Comparison of ENCODE assay signal across 9 cellular contexts in the genomic region with DNA sequence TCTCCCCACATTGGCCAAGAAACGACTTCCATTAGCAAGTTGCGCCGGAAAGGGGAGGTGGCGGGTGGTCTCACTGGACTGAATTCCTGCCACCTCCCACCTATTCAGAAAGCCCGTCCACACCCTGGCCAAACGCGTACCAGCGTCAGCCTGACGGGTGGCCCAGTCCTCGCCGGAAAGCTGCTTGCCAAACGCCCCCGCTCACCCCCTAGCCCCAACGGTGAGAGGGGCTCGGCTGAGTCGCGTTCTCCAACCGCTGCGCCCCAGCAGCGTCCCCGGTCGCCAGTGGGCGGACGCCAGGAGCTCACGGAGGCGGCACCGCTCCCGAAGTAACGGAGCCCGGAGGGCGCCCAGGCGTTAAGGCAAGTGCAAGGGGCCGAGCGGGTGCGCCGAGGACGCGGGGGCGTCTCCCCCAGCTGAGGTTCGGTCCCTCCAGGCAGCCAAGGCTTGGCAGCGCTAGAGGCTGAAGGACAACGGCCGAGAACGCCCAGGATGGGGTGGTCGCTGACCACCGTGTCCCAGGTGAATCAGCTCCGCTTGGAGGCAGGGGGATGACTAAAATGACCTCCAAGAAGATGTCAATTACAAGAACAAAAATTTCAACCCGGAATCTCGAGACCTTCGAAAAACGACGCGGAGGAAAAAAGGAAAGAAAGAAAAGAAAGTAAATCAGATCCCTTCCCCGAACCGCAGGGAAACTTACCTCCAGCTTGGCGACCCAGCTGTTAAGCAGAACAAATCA.
DNase-seq lines count a peak whose midpoint lies in the region; ATAC-seq, FAIRE-seq and TF ChIP-seq lines count a peak whose summit lies in the region.
"Had no signal": no experiment of that assay in that cellular context is flagged by ENCODE, and none has a peak within 500 bp of the region (broad histone marks: within the 10 kb centered on the region; RNA-seq: fewer than 3 reads in every experiment).

No MANE protein-coding gene starts in this region.

- peaks cover 0 to 11% (median 0%) of the 10 kb centered on the region in 3 donors for H3K4me1 ChIP-seq in pancreas

- H3K9me3 Mint-ChIP-seq in activated T-cell treated with anti-CD3 and anti-CD28 coated beads, Interleukin-2, amount 50 U/mL, for 4 hours: no peaks in the 10 kb centered on the region

- H3K27ac ChIP-seq in VCaP: peak overlapping the region; percentile 70
- peak overlapping the region; percentile 36 to 84 (median 66) for H3K27ac ChIP-seq in pancreas

- FAIRE-seq in pancreas (lab: Jason Lieb, UNC): no peak
- FAIRE-seq: colon had no signal

- peaks cover 35% of the 10 kb centered on the region for H3K27me3 Mint-ChIP-seq in activated T-cell treated with anti-CD3 and anti-CD28 coated beads, Interleukin-2, amount 50 U/mL, for 4 hours (ENCODE audit: low read depth)

- no peak for DNase-seq in activated T-cell treated with anti-CD3 and anti-CD28 coated beads, Interleukin-2, amount 50 U/mL, for 4 hours
- DNase-seq in activated T-cell treated with anti-CD3 and anti-CD28 coated beads, Interleukin-2, amount 50 U/mL, for 1 hour: no peak
- DNase-seq in fibroblast of pulmonary artery (ENCODE audit: low read depth) (peak; percentile 30), pancreas (peak in 3 of 6 donors; percentile 42 to 77 (median 73)), midbrain (lab: John Stamatoyannopoulos, UW) (no peak)

- intact Hi-C loops in pancreas (cut with DNase I): no loop called here

- no peaks in the 10 kb centered on the region for H3K9me3 ChIP-seq in pancreas

- no peaks in the 10 kb centered on the region for H3K36me3 Mint-ChIP-seq in activated T-cell treated with anti-CD3 and anti-CD28 coated beads, Interleukin-2, amount 50 U/mL, for 4 hours (ENCODE audit: insufficient read depth)

- H3K4me3 ChIP-seq in fibroblast of pulmonary artery (replicated peaks; ENCODE audit: low read depth, low read length) (peak overlapping the region; percentile 66), pancreas (peak overlapping the region; percentile 47 to 58 (median 51))

- H3K4me1 Mint-ChIP-seq in activated T-cell treated with anti-CD3 and anti-CD28 coated beads, Interleukin-2, amount 50 U/mL, for 4 hours (ENCODE audit: low read depth): peaks cover 36% of the 10 kb centered on the region

- 1 to 2% methylated on average over 56 of the region's 56 CpGs for WGBS in pancreas, 2 donors

- peak in 1 of 2 donors; percentile 30 for ATAC-seq in activated T-cell treated with anti-CD3 and anti-CD28 coated beads, Interleukin-2, amount 50 U/mL, for 4 hours
- peak; percentile 22 to 51 (median 33) for ATAC-seq in pancreas
- ATAC-seq in HG02870 (IDR thresholded peaks at IDR 0.05; ENCODE audit: unreplicated experiment): no peak
- ATAC-seq in GM21717 (IDR thresholded peaks at IDR 0.05; ENCODE audit: unreplicated experiment): no peak

- H3K36me3 ChIP-seq in pancreas: no peaks in the 10 kb centered on the region

- no peak for TF ChIP-seq CTCF in VCaP (conservative IDR thresholded peaks at IDR 0.05)
- TF ChIP-seq CTCF in fibroblast of pulmonary artery (IDR thresholded peaks at IDR 0.05; ENCODE audit: low read length, missing control alignments): no peak
- no peak for TF ChIP-seq CTCF in pancreas (IDR thresholded peaks at IDR 0.05)

- peak overlapping the region; percentile 85 for H3K4me3 Mint-ChIP-seq in activated T-cell treated with anti-CD3 and anti-CD28 coated beads, Interleukin-2, amount 50 U/mL, for 4 hours

- peaks cover 0 to 2% (median 0%) of the 10 kb centered on the region in 4 donors for H3K27me3 ChIP-seq in pancreas

Comparison
In these comparisons a context has a peak if more than half of its experiments do, and no peak if none do; other contexts are left out.
1. ATAC-seq: peak in pancreas (4 of 4); none in HG02870 (single experiment) and GM21717 (single experiment).